ENCODE assay signal across 2 cellular contexts in the genomic region with DNA sequence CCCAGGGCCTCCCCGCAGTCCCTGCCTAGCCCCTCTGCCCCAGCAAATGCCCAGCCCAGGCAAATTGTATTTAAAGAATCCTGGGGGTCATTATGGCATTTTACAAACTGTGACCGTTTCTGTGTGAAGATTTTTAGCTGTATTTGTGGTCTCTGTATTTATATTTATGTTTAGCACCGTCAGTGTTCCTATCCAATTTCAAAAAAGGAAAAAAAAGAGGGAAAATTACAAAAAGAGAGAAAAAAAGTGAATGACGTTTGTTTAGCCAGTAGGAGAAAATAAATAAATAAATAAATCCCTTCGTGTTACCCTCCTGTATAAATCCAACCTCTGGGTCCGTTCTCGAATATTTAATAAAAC.
TF ChIP-seq lines count a peak whose summit lies in the region.

No MANE protein-coding gene starts in this region.

TF ChIP-seq in GM23338, 12 proteins besides CTCF, POLR2A, EP300 and RAD21:
- TF ChIP-seq, protein P1, sequence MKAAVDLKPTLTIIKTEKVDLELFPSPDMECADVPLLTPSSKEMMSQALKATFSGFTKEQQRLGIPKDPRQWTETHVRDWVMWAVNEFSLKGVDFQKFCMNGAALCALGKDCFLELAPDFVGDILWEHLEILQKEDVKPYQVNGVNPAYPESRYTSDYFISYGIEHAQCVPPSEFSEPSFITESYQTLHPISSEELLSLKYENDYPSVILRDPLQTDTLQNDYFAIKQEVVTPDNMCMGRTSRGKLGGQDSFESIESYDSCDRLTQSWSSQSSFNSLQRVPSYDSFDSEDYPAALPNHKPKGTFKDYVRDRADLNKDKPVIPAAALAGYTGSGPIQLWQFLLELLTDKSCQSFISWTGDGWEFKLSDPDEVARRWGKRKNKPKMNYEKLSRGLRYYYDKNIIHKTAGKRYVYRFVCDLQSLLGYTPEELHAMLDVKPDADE (IDR thresholded peaks at IDR 0.05) = no peak
- TF ChIP-seq EZH2 (IDR thresholded peaks at IDR 0.05; ENCODE audit: low read depth, unreplicated experiment) = peak; percentile 78

TF ChIP-seq in SK-N-SH treated with all-trans-retinoic acid at 6 μM for 48 hours, 23 proteins besides CTCF, POLR2A, EP300 and RAD21:
- TF ChIP-seq, protein P2, sequence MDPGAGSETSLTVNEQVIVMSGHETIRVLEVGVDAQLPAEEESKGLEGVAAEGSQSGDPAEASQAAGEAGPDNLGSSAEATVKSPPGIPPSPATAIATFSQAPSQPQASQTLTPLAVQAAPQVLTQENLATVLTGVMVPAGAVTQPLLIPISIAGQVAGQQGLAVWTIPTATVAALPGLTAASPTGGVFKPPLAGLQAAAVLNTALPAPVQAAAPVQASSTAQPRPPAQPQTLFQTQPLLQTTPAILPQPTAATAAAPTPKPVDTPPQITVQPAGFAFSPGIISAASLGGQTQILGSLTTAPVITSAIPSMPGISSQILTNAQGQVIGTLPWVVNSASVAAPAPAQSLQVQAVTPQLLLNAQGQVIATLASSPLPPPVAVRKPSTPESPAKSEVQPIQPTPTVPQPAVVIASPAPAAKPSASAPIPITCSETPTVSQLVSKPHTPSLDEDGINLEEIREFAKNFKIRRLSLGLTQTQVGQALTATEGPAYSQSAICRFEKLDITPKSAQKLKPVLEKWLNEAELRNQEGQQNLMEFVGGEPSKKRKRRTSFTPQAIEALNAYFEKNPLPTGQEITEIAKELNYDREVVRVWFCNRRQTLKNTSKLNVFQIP (CRISPR knock-in tag; IDR thresholded peaks at IDR 0.05; ENCODE audit: borderline replicate concordance, low read depth) = no peak
